24 cellular contexts compared by ENCODE assay signal in genomic region chr1:22330092-22330762, GRCh38.
A peak's percentile ranks its signal among the peaks of the same experiment; 100 is the strongest.
DNase-seq lines count a peak whose midpoint lies in the region; FAIRE-seq and TF ChIP-seq lines count a peak whose summit lies in the region.
"Had no signal": no experiment of that assay in that cellular context is flagged by ENCODE, and none has a peak within 500 bp of the region (broad histone marks: within the 10 kb centered on the region; RNA-seq: fewer than 3 reads in every experiment).

No MANE protein-coding gene starts in this region.

- H3K18ac ChIP-seq in H1 (ENCODE audit: extremely low read depth, low read length), result 0 out of 2 replicates have a peak overlapping the region, but pooled peaks have one; percentile 14

- POLR2A ChIA-PET in H1 (lab: Charles Lee; ENCODE audit: partially characterized antibody), result interaction anchor here (0.7 kb wide), 1 partner anchor 36 kb away, joined by 3 read pairs; no protein-coding TSS in a partner anchor

- peaks cover 36% of the 10 kb centered on the region for H3K27me3 Mint-ChIP-seq in nephron (ENCODE audit: low read depth)

- no peak overlapping the region for H3K14ac ChIP-seq in H1 (ENCODE audit: insufficient read length)

- TF ChIP-seq POLR2A in H1 (IDR thresholded peaks at IDR 0.05; ENCODE audit: control extremely low read depth in 1 of 2, low read depth in 2 of 2, low read length in 2 of 2), result no peak

- DNase-seq in SJCRH30 (peak; percentile 59 to 78), H1 (ENCODE audit: low read depth in 1 of 2, low spot score in 2 of 2) (no peak), amygdala (lab: John Stamatoyannopoulos, UW) (no peak), NCI-H2107 (lab: John Stamatoyannopoulos, UW) (no peak), SW480 (ENCODE audit: low spot score) (no peak), HPDE6-E6E7 (ENCODE audit: extremely low spot score) (no peak)
- DNase-seq: 8988T; CD8-positive, alpha-beta memory T cell; GDM1; KG1; NCI-H1092 treated with DMSO at 0.1 percent for 48 hours; NCI-H146; NCI-H2029; NCI-H2171 treated with DMSO at 0.1 percent for 48 hours; NCI-H446; NCI-H526 had no signal

- H3K27ac ChIP-seq in BLaER1 (peak overlapping the region; percentile 44; the same call in 1 of the 2 replicates), SJCRH30 (no peak overlapping the region), H1 (ENCODE audit: low read depth, low read length) (no peak overlapping the region)
- H3K27ac ChIP-seq: C4-2B, HL-60, Peyer's patch, SJSA1 had no signal

- H3K9me3 Mint-ChIP-seq in nephron, result no peaks in the 10 kb centered on the region
- H3K9me3 Mint-ChIP-seq: CD8-positive, alpha-beta memory T cell had no signal

- H3K4me3 ChIP-seq in BLaER1 (no peak overlapping the region), SJCRH30 (no peak overlapping the region), H1 (ENCODE audit: extremely low read depth in 1 of 4, insufficient read depth in 2 of 4, low read depth in 3 of 4, low read length in 4 of 4) (no peak overlapping the region)
- H3K4me3 ChIP-seq: Peyer's patch, SJSA1 had no signal

- no peaks in the 10 kb centered on the region for H4K20me1 ChIP-seq in BLaER1
- peaks cover 0 to 2% of the 10 kb centered on the region in 2 experiments for H4K20me1 ChIP-seq in H1 (replicated peaks in 1 of 2; ENCODE audit: control insufficient read depth in 1 of 2, insufficient read depth in 2 of 2, low read length in 2 of 2)

- no peak overlapping the region for H2BK5ac ChIP-seq in H1 (ENCODE audit: low read depth, low read length)

- peak overlapping the region in 1 of 3 experiments; percentile 36 for H3K4me3 Mint-ChIP-seq in nephron
- H3K4me3 Mint-ChIP-seq: CD8-positive, alpha-beta memory T cell had no signal

- H3K27ac Mint-ChIP-seq in nephron, result peak overlapping the region; percentile 81 to 95 (median 92)

- no peak overlapping the region for H2BK20ac ChIP-seq in H1 (ENCODE audit: low read length)

- H3K23ac ChIP-seq in H1 (ENCODE audit: insufficient read length), result no peak overlapping the region

- H3K79me2 ChIP-seq in H1 (ENCODE audit: control insufficient read depth in 1 of 2, insufficient read depth in 2 of 2, low read length in 2 of 2), result no peaks in the 10 kb centered on the region

- CTCF ChIA-PET in H1 (lab: Charles Lee; ENCODE audit: partially characterized antibody), result interaction anchor here (1.4 kb wide), 1 partner anchor 13 kb away, joined by 6 read pairs; no protein-coding TSS in a partner anchor

- H3K4me1 Mint-ChIP-seq in nephron, result peaks cover 86% of the 10 kb centered on the region
- H3K4me1 Mint-ChIP-seq: CD8-positive, alpha-beta memory T cell had no signal

- no peak overlapping the region for H3K9ac ChIP-seq in BLaER1
- no peak overlapping the region for H3K9ac ChIP-seq in H1 (replicated peaks in 1 of 4; ENCODE audit: extremely low read depth in 1 of 4, low read depth in 3 of 4, low read length in 3 of 4)

- H4K91ac ChIP-seq in H1 (replicated peaks; ENCODE audit: insufficient read length, low read length), result no peak overlapping the region

- H3K27me3 ChIP-seq in BLaER1 (no peaks in the 10 kb centered on the region), SJCRH30 (no peaks in the 10 kb centered on the region), H1 (replicated peaks in 1 of 4; ENCODE audit: control insufficient read depth in 3 of 4, extremely low read depth in 1 of 4, insufficient read depth in 3 of 4, low read length in 3 of 4) (no peaks in the 10 kb centered on the region)
- H3K27me3 ChIP-seq: Peyer's patch, SJSA1 had no signal

- H3K36me3 ChIP-seq in BLaER1 (no peaks in the 10 kb centered on the region), SJCRH30 (no peaks in the 10 kb centered on the region), H1 (ENCODE audit: control insufficient read depth in 2 of 4, insufficient read depth in 4 of 4, low read length in 3 of 4) (no peaks in the 10 kb centered on the region)
- H3K36me3 ChIP-seq: Peyer's patch, SJSA1 had no signal

- no peak overlapping the region for H3K56ac ChIP-seq in H1 (replicated peaks; ENCODE audit: insufficient read length, low read depth, low read length)

- H4K5ac ChIP-seq in H1 (ENCODE audit: insufficient read length, low read depth, low read length), result no peak overlapping the region

- H2BK120ac ChIP-seq in H1 (replicated peaks; ENCODE audit: low read depth, low read length), result no peak overlapping the region

- H4K8ac ChIP-seq in H1 (ENCODE audit: extremely low read depth, insufficient read depth, low read length), result no peak overlapping the region

- no peak overlapping the region for H2BK15ac ChIP-seq in H1 (ENCODE audit: low read length)

- TF ChIP-seq EP300 in H1 (IDR thresholded peaks at IDR 0.05; ENCODE audit: borderline replicate concordance in 1 of 2, low read depth in 2 of 2, low read length in 2 of 2), result no peak

- WGBS in H1 (ENCODE audit: extremely low coverage in 1 of 2, insufficient coverage in 1 of 2, insufficient read length in 1 of 2, insufficient replicate concordance in 2 of 2, low coverage in 1 of 2, low lambda C conversion rate in 2 of 2, missing lambda C conversion rate in 1 of 2), 2 experiments, result 84% methylated on average over 11 of the region's 13 CpGs; no CpG with 5 or more reads in 1 of the 2 experiments

- H2BK12ac ChIP-seq in H1 (ENCODE audit: low read depth, low read length), result no peak overlapping the region

- H3K79me1 ChIP-seq in H1 (ENCODE audit: low read depth, low read length), result no peaks in the 10 kb centered on the region

- no peak overlapping the region for H3K4ac ChIP-seq in H1 (replicated peaks; ENCODE audit: insufficient read length, low read depth, low read length)

- no peak for FAIRE-seq in H1 (lab: Jason Lieb, UNC)
- FAIRE-seq: GM18507, H54 had no signal

- peaks cover 7% of the 10 kb centered on the region; the same call in 1 of the 2 replicates for H3K23me2 ChIP-seq in H1 (ENCODE audit: low read depth, low read length)

- H3K36me3 Mint-ChIP-seq in nephron (ENCODE audit: low read depth), result no peaks in the 10 kb centered on the region
- H3K36me3 Mint-ChIP-seq: CD8-positive, alpha-beta memory T cell had no signal

- no peaks in the 10 kb centered on the region for H3K9me3 ChIP-seq in BLaER1
- no peaks in the 10 kb centered on the region for H3K9me3 ChIP-seq in SJCRH30 (replicated peaks)
- no peaks in the 10 kb centered on the region for H3K9me3 ChIP-seq in H1 (ENCODE audit: insufficient read depth in 2 of 2, low read depth in 1 of 2, low read length in 1 of 2)
- H3K9me3 ChIP-seq: Peyer's patch, SJSA1 had no signal

- H3K4me1 ChIP-seq in BLaER1, result peaks cover 65% of the 10 kb centered on the region
- peaks cover 19% of the 10 kb centered on the region for H3K4me1 ChIP-seq in SJCRH30
- H3K4me1 ChIP-seq in H1 (replicated peaks in 1 of 4; ENCODE audit: control insufficient read depth in 3 of 4, insufficient read depth in 4 of 4, low read length in 3 of 4), result peaks cover 0 to 3% (median 2%) of the 10 kb centered on the region in 4 experiments; a peak in 2 of 7 replicates
- H3K4me1 ChIP-seq: Peyer's patch, SJSA1 had no signal

- TF ChIP-seq CTCF in H1 (IDR thresholded peaks at IDR 0.05; ENCODE audit: control extremely low read depth in 1 of 3, insufficient read depth in 1 of 3, low read depth in 1 of 3, low read length in 3 of 3), result no peak
- TF ChIP-seq CTCF in nephron (IDR thresholded peaks at IDR 0.05; ENCODE audit: unreplicated experiment in 3 of 3), result no peak

- H2AFZ ChIP-seq in H1 (ENCODE audit: low read length), result no peak overlapping the region

- no peak for TF ChIP-seq RAD21 in H1 (IDR thresholded peaks at IDR 0.05 in 1 of 2, conservative IDR thresholded peaks at IDR 0.05 in 1 of 2; ENCODE audit: low read depth in 2 of 2, low read length in 2 of 2)

- H2AK5ac ChIP-seq in H1 (ENCODE audit: low read depth, low read length), result no peak overlapping the region

- H3K4me2 ChIP-seq in BLaER1 (peak overlapping the region; percentile 63), H1 (ENCODE audit: insufficient read depth in 1 of 2, low read depth in 2 of 2, low read length in 2 of 2) (no peak overlapping the region)

TF ChIP-seq in H1, 55 proteins besides CTCF, POLR2A, EP300 and RAD21:
- no peak for TF ChIP-seq SP2 (IDR thresholded peaks at IDR 0.05; ENCODE audit: low read length)
- TF ChIP-seq SUZ12 (IDR thresholded peaks at IDR 0.05; ENCODE audit: low read length), result no peak
- TF ChIP-seq SIRT6 (IDR thresholded peaks at IDR 0.05; ENCODE audit: low read length), result no peak
- no peak for TF ChIP-seq SIX5 (IDR thresholded peaks at IDR 0.05; ENCODE audit: low read depth, low read length)
- no peak for TF ChIP-seq RFX5 (IDR thresholded peaks at IDR 0.05; ENCODE audit: borderline replicate concordance, low read depth, low read length)
- TF ChIP-seq BACH1 (IDR thresholded peaks at IDR 0.05; ENCODE audit: low read length), result no peak
- TF ChIP-seq, protein P1, sequence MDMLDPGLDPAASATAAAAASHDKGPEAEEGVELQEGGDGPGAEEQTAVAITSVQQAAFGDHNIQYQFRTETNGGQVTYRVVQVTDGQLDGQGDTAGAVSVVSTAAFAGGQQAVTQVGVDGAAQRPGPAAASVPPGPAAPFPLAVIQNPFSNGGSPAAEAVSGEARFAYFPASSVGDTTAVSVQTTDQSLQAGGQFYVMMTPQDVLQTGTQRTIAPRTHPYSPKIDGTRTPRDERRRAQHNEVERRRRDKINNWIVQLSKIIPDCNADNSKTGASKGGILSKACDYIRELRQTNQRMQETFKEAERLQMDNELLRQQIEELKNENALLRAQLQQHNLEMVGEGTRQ (IDR thresholded peaks at IDR 0.05; ENCODE audit: low read length), result no peak
- TF ChIP-seq CBX5 (IDR thresholded peaks at IDR 0.05; ENCODE audit: low read depth, low read length), result no peak
- no peak for TF ChIP-seq SIN3A (conservative IDR thresholded peaks at IDR 0.05 in 1 of 2, IDR thresholded peaks at IDR 0.05 in 1 of 2; ENCODE audit: low read depth in 1 of 2, low read length in 2 of 2)
- no peak for TF ChIP-seq SP4 (IDR thresholded peaks at IDR 0.05; ENCODE audit: low read length)
- no peak for TF ChIP-seq RBBP5 (IDR thresholded peaks at IDR 0.05; ENCODE audit: borderline replicate concordance, low read depth, low read length)
- TF ChIP-seq GABPA (IDR thresholded peaks at IDR 0.05; ENCODE audit: borderline replicate concordance, insufficient read depth, low read length), result no peak
- no peak for TF ChIP-seq TEAD4 (IDR thresholded peaks at IDR 0.05; ENCODE audit: low read depth, low read length)

Comparison
In these comparisons a context has a peak if more than half of its experiments do, and no peak if none do; other contexts are left out.
1. DNase-seq: peak in SJCRH30 (2 of 2); none in H1 (0 of 2), amygdala (0 of 56), NCI-H2107 (single experiment), SW480 (single experiment) and HPDE6-E6E7 (single experiment).